ENCODE assay signal across 17 cellular contexts in the genomic region with DNA sequence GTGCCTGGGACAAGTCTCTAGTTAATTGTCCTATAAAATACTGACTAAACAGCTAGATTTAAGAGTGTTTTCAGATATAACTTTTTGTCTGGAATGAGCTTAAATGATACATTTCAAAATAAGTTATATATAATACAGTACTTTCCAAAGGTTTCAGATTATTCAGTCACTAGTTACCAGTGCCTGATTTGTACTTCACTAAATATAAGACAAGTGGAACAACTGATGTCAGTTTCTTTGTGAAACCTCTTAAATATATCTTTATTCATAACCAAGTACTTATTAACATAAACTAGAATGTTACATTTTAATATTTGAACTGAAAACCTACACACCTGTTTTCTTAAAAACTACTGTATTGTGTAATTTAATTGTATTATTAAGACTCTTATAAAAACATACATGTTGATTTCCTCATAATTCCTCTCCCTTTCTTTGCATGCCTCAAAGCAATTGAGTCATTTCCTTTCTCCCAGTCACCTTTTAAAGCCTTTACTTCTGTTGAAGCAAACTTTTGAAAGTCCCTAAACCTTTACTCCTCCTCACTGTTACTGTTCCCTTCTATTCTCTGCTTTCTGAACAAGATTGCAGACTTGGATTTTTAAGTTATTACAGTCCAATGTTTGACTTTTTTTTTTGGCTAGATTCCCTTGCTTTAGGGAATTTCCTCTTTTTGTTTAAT. TPM values are rescaled to one million over a fixed set of nuclear protein-coding genes. Genes with fewer than 3 reads are reported as not detected.
A peak's percentile ranks its signal among the peaks of the same experiment; 100 is the strongest.
DNase-seq lines count a peak whose midpoint lies in the region; ATAC-seq, FAIRE-seq and TF ChIP-seq lines count a peak whose summit lies in the region.
"Had no signal": no experiment of that assay in that cellular context is flagged by ENCODE, and none has a peak within 500 bp of the region (broad histone marks: within the 10 kb centered on the region; RNA-seq: fewer than 3 reads in every experiment).

No MANE protein-coding gene starts in this region.

- DNase-seq in GM19239 (ENCODE audit: insufficient read length, low spot score) (no peak), omental fat pad (ENCODE audit: low spot score) (no peak), frontal cortex (ENCODE audit: low spot score in 2 of 2) (no peak), SIG-M5 (lab: John Stamatoyannopoulos, UW) (no peak)
- DNase-seq: activated CD4-positive, alpha-beta T cell treated with anti-CD3 and anti-CD28 coated beads, Interleukin-2, amount 50 U/mL, for 48 hours; activated T-cell treated with anti-CD3 and anti-CD28 coated beads, Interleukin-2, amount 50 U/mL, for 4 hours; central memory CD4-positive, alpha-beta T cell; DMS79 treated with DMSO at 0.1 percent for 48 hours; hippocampal formation; Karpas-422; left ventricle myocardium inferior; naive B cell; NCI-H1436 treated with DMSO at 0.1 percent for 48 hours; stimulated activated CD4-positive, alpha-beta T cell treated with anti-CD3 and anti-CD28 coated beads, Interleukin-15, amount 100 ng/mL, for 24 hours had no signal

- FAIRE-seq in GM19239 (lab: Jason Lieb, UNC) (peak; percentile 72), endometrium (lab: Jason Lieb, UNC) (peak; percentile 26), frontal cortex (lab: Jason Lieb, UNC) (no peak)

- TF ChIP-seq CTCF in omental fat pad (IDR thresholded peaks at IDR 0.05) = no peak

- ATAC-seq in HG03378 (IDR thresholded peaks at IDR 0.05; ENCODE audit: unreplicated experiment) = peak; percentile 68
- peak; percentile 59 for ATAC-seq in omental fat pad (ENCODE audit: low FRiP score)
- ATAC-seq in GM21528 (IDR thresholded peaks at IDR 0.05; ENCODE audit: low FRiP score, unreplicated experiment) = no peak
- ATAC-seq: activated T-cell treated with anti-CD3 and anti-CD28 coated beads, Interleukin-2, amount 50 U/mL, for 4 hours had no signal

RNA-seq across cellular contexts. Expression of a gene that starts 8.6 kb away (rescaled TPM):
- 10 to 100 TPM; 21.3 to 70.3 (median 40.9) TPM for total RNA-seq in omental fat pad
- 15.5 TPM for total RNA-seq in frontal cortex
